In the genomic region with DNA sequence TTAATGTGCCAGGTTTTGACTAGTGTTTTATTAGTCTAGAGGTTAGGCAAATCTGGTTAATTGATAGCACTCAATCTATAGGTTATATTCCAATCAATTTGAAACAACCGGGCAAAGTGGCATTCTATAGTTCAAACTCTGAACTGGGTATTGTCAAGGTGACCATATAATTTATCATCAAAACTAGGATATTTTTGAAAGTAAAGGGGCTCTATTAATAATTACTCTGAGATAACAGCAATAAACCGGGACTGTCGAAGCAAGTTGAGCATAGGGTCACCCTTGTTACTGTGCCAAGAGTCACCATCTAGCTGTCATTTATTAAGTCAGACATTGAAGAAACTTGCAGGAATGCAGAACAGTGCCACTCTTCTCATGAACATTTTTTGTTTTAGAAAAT, we compare ENCODE assay signal across 1 cellular context.
TF ChIP-seq lines count a peak whose summit lies in the region.

No MANE protein-coding gene starts in this region.

TF ChIP-seq in HCT116, 20 proteins besides CTCF, POLR2A, EP300 and RAD21:
- no peak for TF ChIP-seq TCF7L2 (IDR thresholded peaks at IDR 0.05; ENCODE audit: borderline replicate concordance, extremely low read depth, insufficient read depth, insufficient read length)
- TF ChIP-seq JUND (IDR thresholded peaks at IDR 0.05), result no peak
- no peak for TF ChIP-seq SIN3A (IDR thresholded peaks at IDR 0.05; ENCODE audit: low read depth)
- no peak for TF ChIP-seq SP1 (IDR thresholded peaks at IDR 0.05; ENCODE audit: low read depth)
- no peak for TF ChIP-seq EZH2 (IDR thresholded peaks at IDR 0.05)
- TF ChIP-seq, protein P1, sequence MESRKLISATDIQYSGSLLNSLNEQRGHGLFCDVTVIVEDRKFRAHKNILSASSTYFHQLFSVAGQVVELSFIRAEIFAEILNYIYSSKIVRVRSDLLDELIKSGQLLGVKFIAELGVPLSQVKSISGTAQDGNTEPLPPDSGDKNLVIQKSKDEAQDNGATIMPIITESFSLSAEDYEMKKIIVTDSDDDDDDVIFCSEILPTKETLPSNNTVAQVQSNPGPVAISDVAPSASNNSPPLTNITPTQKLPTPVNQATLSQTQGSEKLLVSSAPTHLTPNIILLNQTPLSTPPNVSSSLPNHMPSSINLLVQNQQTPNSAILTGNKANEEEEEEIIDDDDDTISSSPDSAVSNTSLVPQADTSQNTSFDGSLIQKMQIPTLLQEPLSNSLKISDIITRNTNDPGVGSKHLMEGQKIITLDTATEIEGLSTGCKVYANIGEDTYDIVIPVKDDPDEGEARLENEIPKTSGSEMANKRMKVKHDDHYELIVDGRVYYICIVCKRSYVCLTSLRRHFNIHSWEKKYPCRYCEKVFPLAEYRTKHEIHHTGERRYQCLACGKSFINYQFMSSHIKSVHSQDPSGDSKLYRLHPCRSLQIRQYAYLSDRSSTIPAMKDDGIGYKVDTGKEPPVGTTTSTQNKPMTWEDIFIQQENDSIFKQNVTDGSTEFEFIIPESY (IDR thresholded peaks at IDR 0.05; ENCODE audit: extremely low read depth, insufficient replicate concordance, low read length), result no peak
- no peak for TF ChIP-seq FOSL1 (IDR thresholded peaks at IDR 0.05; ENCODE audit: low read depth)
- no peak for TF ChIP-seq ZNF274 (IDR thresholded peaks at IDR 0.05; ENCODE audit: low read depth, low read length)
- TF ChIP-seq YY1 (IDR thresholded peaks at IDR 0.05; ENCODE audit: extremely low read depth, insufficient replicate concordance, low read depth, low read length), result no peak
- TF ChIP-seq EZH2phosphoT487 (IDR thresholded peaks at IDR 0.05; ENCODE audit: borderline replicate concordance), result no peak
- TF ChIP-seq, protein P2, sequence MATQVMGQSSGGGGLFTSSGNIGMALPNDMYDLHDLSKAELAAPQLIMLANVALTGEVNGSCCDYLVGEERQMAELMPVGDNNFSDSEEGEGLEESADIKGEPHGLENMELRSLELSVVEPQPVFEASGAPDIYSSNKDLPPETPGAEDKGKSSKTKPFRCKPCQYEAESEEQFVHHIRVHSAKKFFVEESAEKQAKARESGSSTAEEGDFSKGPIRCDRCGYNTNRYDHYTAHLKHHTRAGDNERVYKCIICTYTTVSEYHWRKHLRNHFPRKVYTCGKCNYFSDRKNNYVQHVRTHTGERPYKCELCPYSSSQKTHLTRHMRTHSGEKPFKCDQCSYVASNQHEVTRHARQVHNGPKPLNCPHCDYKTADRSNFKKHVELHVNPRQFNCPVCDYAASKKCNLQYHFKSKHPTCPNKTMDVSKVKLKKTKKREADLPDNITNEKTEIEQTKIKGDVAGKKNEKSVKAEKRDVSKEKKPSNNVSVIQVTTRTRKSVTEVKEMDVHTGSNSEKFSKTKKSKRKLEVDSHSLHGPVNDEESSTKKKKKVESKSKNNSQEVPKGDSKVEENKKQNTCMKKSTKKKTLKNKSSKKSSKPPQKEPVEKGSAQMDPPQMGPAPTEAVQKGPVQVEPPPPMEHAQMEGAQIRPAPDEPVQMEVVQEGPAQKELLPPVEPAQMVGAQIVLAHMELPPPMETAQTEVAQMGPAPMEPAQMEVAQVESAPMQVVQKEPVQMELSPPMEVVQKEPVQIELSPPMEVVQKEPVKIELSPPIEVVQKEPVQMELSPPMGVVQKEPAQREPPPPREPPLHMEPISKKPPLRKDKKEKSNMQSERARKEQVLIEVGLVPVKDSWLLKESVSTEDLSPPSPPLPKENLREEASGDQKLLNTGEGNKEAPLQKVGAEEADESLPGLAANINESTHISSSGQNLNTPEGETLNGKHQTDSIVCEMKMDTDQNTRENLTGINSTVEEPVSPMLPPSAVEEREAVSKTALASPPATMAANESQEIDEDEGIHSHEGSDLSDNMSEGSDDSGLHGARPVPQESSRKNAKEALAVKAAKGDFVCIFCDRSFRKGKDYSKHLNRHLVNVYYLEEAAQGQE (IDR thresholded peaks at IDR 0.05; ENCODE audit: low read depth), result no peak
- TF ChIP-seq CBX3 (IDR thresholded peaks at IDR 0.05; ENCODE audit: low read depth), result no peak
- TF ChIP-seq POLR2AphosphoS5 (IDR thresholded peaks at IDR 0.05; ENCODE audit: low read depth, low read length), result no peak
- TF ChIP-seq ZFX (IDR thresholded peaks at IDR 0.05), result no peak
- TF ChIP-seq, protein P3, sequence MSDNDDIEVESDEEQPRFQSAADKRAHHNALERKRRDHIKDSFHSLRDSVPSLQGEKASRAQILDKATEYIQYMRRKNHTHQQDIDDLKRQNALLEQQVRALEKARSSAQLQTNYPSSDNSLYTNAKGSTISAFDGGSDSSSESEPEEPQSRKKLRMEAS (IDR thresholded peaks at IDR 0.05), result no peak
- TF ChIP-seq EGR1 (IDR thresholded peaks at IDR 0.05; ENCODE audit: low read depth), result no peak
- no peak for TF ChIP-seq ELF1 (IDR thresholded peaks at IDR 0.05; ENCODE audit: borderline replicate concordance, low read depth)
- TF ChIP-seq CEBPB (IDR thresholded peaks at IDR 0.05; ENCODE audit: low read depth), result no peak
- no peak for TF ChIP-seq SRF (IDR thresholded peaks at IDR 0.05; ENCODE audit: low read depth)
TF ChIP-seq in HCT116: peak in this region for 0.
